In genomic region chr9:115462623-115463022, GRCh38 we compare ENCODE assay signal across 20 cellular contexts.
DNase-seq lines count a peak whose midpoint lies in the region; ATAC-seq, FAIRE-seq and TF ChIP-seq lines count a peak whose summit lies in the region.
"Had no signal": no experiment of that assay in that cellular context is flagged by ENCODE, and none has a peak within 500 bp of the region (broad histone marks: within the 10 kb centered on the region; RNA-seq: fewer than 3 reads in every experiment).

No MANE protein-coding gene starts in this region.

- peaks cover 23% of the 10 kb centered on the region for H3K4me1 Mint-ChIP-seq in nephron progenitor cell

- TF ChIP-seq EP300 in H1 (IDR thresholded peaks at IDR 0.05; ENCODE audit: borderline replicate concordance in 1 of 2, low read depth in 2 of 2, low read length in 2 of 2), result no peak

- H3K18ac ChIP-seq in IMR-90 (ENCODE audit: low read depth, low read length) (no peak overlapping the region), H1 (ENCODE audit: extremely low read depth, low read length) (peak overlapping the region; percentile 57; the same call in 1 of the 2 replicates)

- H4K20me1 ChIP-seq in IMR-90 (ENCODE audit: insufficient read depth, low read length), result no peaks in the 10 kb centered on the region
- H4K20me1 ChIP-seq in H1 (replicated peaks in 1 of 2; ENCODE audit: control insufficient read depth in 1 of 2, insufficient read depth in 2 of 2, low read length in 2 of 2), result no peaks in the 10 kb centered on the region

- TF ChIP-seq POLR2A in IMR-90 (IDR thresholded peaks at IDR 0.05; ENCODE audit: low read depth, low read length) (no peak), H1 (IDR thresholded peaks at IDR 0.05; ENCODE audit: control extremely low read depth in 1 of 2, low read depth in 2 of 2, low read length in 2 of 2) (no peak), H54 (IDR thresholded peaks at IDR 0.05; ENCODE audit: low read depth, low read length) (no peak)

- H3K36me3 ChIP-seq in IMR-90 (ENCODE audit: control insufficient read depth, insufficient read depth, low read length) (no peaks in the 10 kb centered on the region), H1 (ENCODE audit: control insufficient read depth in 2 of 4, insufficient read depth in 4 of 4, low read length in 3 of 4) (0 out of 8 replicates have a peak, but pooled peaks cover 0 to under 1% (median 0%) of the 10 kb centered on the region in 4 experiments), tibial artery (no peaks in the 10 kb centered on the region)
- H3K36me3 ChIP-seq: BE2C had no signal

- H3K4me1 ChIP-seq in IMR-90 (ENCODE audit: control insufficient read depth, insufficient read depth, low read length) (no peaks in the 10 kb centered on the region), H1 (replicated peaks in 1 of 4; ENCODE audit: control insufficient read depth in 3 of 4, insufficient read depth in 4 of 4, low read length in 3 of 4) (peaks cover 0 to 5% (median 4%) of the 10 kb centered on the region in 4 experiments; a peak in 4 of 7 replicates), tibial artery (peaks cover 0 to 61% (median 12%) of the 10 kb centered on the region in 4 donors)
- H3K4me1 ChIP-seq: BE2C had no signal

- no peak overlapping the region for H3K14ac ChIP-seq in IMR-90 (replicated peaks; ENCODE audit: low read depth, low read length)
- H3K14ac ChIP-seq in H1 (ENCODE audit: insufficient read length), result no peak overlapping the region

- H2AFZ ChIP-seq in IMR-90 (replicated peaks; ENCODE audit: low read length, poor library complexity), result peak overlapping the region; percentile 27
- H2AFZ ChIP-seq in H1 (ENCODE audit: low read length), result no peak overlapping the region

- no peak overlapping the region for H2BK120ac ChIP-seq in IMR-90 (ENCODE audit: low read depth, low read length)
- no peak overlapping the region for H2BK120ac ChIP-seq in H1 (replicated peaks; ENCODE audit: low read depth, low read length)

- no TSS peak for BruUV-seq in IMR-90 (replicated peaks; lab: Mats Ljungman, UMichigan)

- no peaks in the 10 kb centered on the region for H3K9me1 ChIP-seq in IMR-90 (ENCODE audit: insufficient read depth, low read length)

- TF ChIP-seq RAD21 in IMR-90 (IDR thresholded peaks at IDR 0.05; ENCODE audit: low read length) (no peak), H1 (IDR thresholded peaks at IDR 0.05 in 1 of 2, conservative IDR thresholded peaks at IDR 0.05 in 1 of 2; ENCODE audit: low read depth in 2 of 2, low read length in 2 of 2) (no peak)

- CTCF ChIA-PET in IMR-90 (lab: Yijun Ruan, JAX) (no interaction called here), H1 (lab: Charles Lee; ENCODE audit: partially characterized antibody) (no interaction called here)

- POLR2A ChIA-PET in IMR-90 (lab: Charles Lee; ENCODE audit: unreplicated experiment) (no interaction called here), H1 (lab: Charles Lee; ENCODE audit: partially characterized antibody) (no interaction called here)

- no peak overlapping the region for H3K27ac ChIP-seq in IMR-90 (ENCODE audit: insufficient read depth, low read length)
- H3K27ac ChIP-seq in H1 (ENCODE audit: low read depth, low read length), result no peak overlapping the region
- H3K27ac ChIP-seq in tibial artery, result peak overlapping the region; percentile 65 to 69

- H3K4me3 ChIP-seq in IMR-90 (ENCODE audit: insufficient read depth, low read depth, low read length) (no peak overlapping the region), H1 (ENCODE audit: extremely low read depth in 1 of 4, insufficient read depth in 2 of 4, low read depth in 3 of 4, low read length in 4 of 4) (no peak overlapping the region), tibial artery (no peak overlapping the region)
- H3K4me3 ChIP-seq: GM12878 had no signal

- H3K79me2 ChIP-seq in H1 (ENCODE audit: control insufficient read depth in 1 of 2, insufficient read depth in 2 of 2, low read length in 2 of 2), result no peaks in the 10 kb centered on the region

- H3K27ac Mint-ChIP-seq in nephron progenitor cell, result peak overlapping the region; percentile 53
- H3K27ac Mint-ChIP-seq: HFFc6 had no signal

- H3K23ac ChIP-seq in IMR-90 (ENCODE audit: low read depth, low read length) (no peak overlapping the region), H1 (ENCODE audit: insufficient read length) (no peak overlapping the region)

- no peak overlapping the region for H2AK5ac ChIP-seq in IMR-90 (ENCODE audit: low read depth, low read length)
- no peak overlapping the region for H2AK5ac ChIP-seq in H1 (ENCODE audit: low read depth, low read length)

- no peak overlapping the region for H2BK20ac ChIP-seq in IMR-90 (ENCODE audit: low read depth, low read length)
- no peak overlapping the region for H2BK20ac ChIP-seq in H1 (ENCODE audit: low read length)

- WGBS in IMR-90 (ENCODE audit: extremely low coverage in 2 of 2, insufficient read length in 1 of 2), 2 experiments, result 89% methylated on average over 4 of the region's 7 CpGs; no CpG with 5 or more reads in 1 of the 2 experiments
- WGBS in H1 (ENCODE audit: extremely low coverage in 1 of 2, insufficient coverage in 1 of 2, insufficient read length in 1 of 2, insufficient replicate concordance in 2 of 2, low coverage in 1 of 2, low lambda C conversion rate in 2 of 2, missing lambda C conversion rate in 1 of 2), 2 experiments, result 94% methylated on average over 7 of the region's 7 CpGs; no CpG with 5 or more reads in 1 of the 2 experiments

- H3K23me2 ChIP-seq in H1 (ENCODE audit: low read depth, low read length), result no peaks in the 10 kb centered on the region

- peaks cover 4% of the 10 kb centered on the region for H3K27me3 Mint-ChIP-seq in nephron progenitor cell (ENCODE audit: low read depth, poor library complexity)

- H3K36me3 Mint-ChIP-seq in nephron progenitor cell (ENCODE audit: low read depth), result peaks cover 10% of the 10 kb centered on the region

- no peak overlapping the region for H2AK9ac ChIP-seq in IMR-90 (replicated peaks; ENCODE audit: low read depth, low read length, poor library complexity)

- H3K4me3 Mint-ChIP-seq in nephron progenitor cell, result no peak overlapping the region
- H3K4me3 Mint-ChIP-seq: HFFc6 had no signal

- H3K4me2 ChIP-seq in IMR-90 (ENCODE audit: low read depth, low read length) (no peak overlapping the region), H1 (ENCODE audit: insufficient read depth in 1 of 2, low read depth in 2 of 2, low read length in 2 of 2) (no peak overlapping the region)

- no peaks in the 10 kb centered on the region; the same call in 1 of the 2 replicates for H3K27me3 ChIP-seq in IMR-90 (ENCODE audit: control insufficient read depth, insufficient read depth, low read length)
- H3K27me3 ChIP-seq in H1 (replicated peaks in 1 of 4; ENCODE audit: control insufficient read depth in 3 of 4, extremely low read depth in 1 of 4, insufficient read depth in 3 of 4, low read length in 3 of 4), result no peaks in the 10 kb centered on the region
- H3K27me3 ChIP-seq in tibial artery, result no peaks in the 10 kb centered on the region
- H3K27me3 ChIP-seq: BE2C had no signal

- intact Hi-C loops in IMR-90 (cut with micrococcal nuclease), result no loop called here
- intact Hi-C loops in tibial artery (cut with DNase I; ENCODE audit: low total_unique reads), result no loop called here

- peaks cover 27% of the 10 kb centered on the region for H3K9me3 Mint-ChIP-seq in nephron progenitor cell
- H3K9me3 Mint-ChIP-seq: HFFc6 had no signal

- H3K9ac ChIP-seq in IMR-90 (ENCODE audit: low read depth, low read length), result no peak overlapping the region
- H3K9ac ChIP-seq in H1 (replicated peaks in 1 of 4; ENCODE audit: extremely low read depth in 1 of 4, low read depth in 3 of 4, low read length in 3 of 4), result no peak overlapping the region

- H4K8ac ChIP-seq in IMR-90 (ENCODE audit: low read depth in 2 of 2, low read length in 2 of 2), result no peak overlapping the region
- H4K8ac ChIP-seq in H1 (ENCODE audit: extremely low read depth, insufficient read depth, low read length), result no peak overlapping the region

- FAIRE-seq in H1 (lab: Jason Lieb, UNC) (no peak), H54 (lab: Jason Lieb, UNC) (no peak)
- FAIRE-seq: A204.1, D721Med, GM12878 had no signal

- H4K91ac ChIP-seq in IMR-90 (ENCODE audit: insufficient read depth, low read depth, low read length) (no peak overlapping the region), H1 (replicated peaks; ENCODE audit: insufficient read length, low read length) (peak overlapping the region; percentile 42)

- H3K79me1 ChIP-seq in IMR-90 (ENCODE audit: low read depth in 1 of 2, low read length in 2 of 2), result no peaks in the 10 kb centered on the region
- H3K79me1 ChIP-seq in H1 (ENCODE audit: low read depth, low read length), result no peaks in the 10 kb centered on the region

- H3K9me3 ChIP-seq in IMR-90 (ENCODE audit: control insufficient read depth, insufficient read depth, low read length) (no peaks in the 10 kb centered on the region), H1 (ENCODE audit: insufficient read depth in 2 of 2, low read depth in 1 of 2, low read length in 1 of 2) (no peaks in the 10 kb centered on the region), tibial artery (no peaks in the 10 kb centered on the region)
- H3K9me3 ChIP-seq: BE2C had no signal

- in situ Hi-C loops in IMR-90 (cut with MboI; ENCODE audit: low sequenced_read_pairs), result no loop called here

- H2BK5ac ChIP-seq in IMR-90 (ENCODE audit: low read depth, low read length, poor library complexity, severe bottlenecking), result no peak overlapping the region
- peak overlapping the region; percentile 30; the same call in 1 of the 2 replicates for H2BK5ac ChIP-seq in H1 (ENCODE audit: low read depth, low read length)

- ATAC-seq in IMR-90 (ENCODE audit: low read depth), result no peak
- ATAC-seq in GM21717 (IDR thresholded peaks at IDR 0.05; ENCODE audit: unreplicated experiment), result no peak
- ATAC-seq: GM12878 had no signal

- no peak overlapping the region for H3K4ac ChIP-seq in IMR-90 (ENCODE audit: low read depth, low read length)
- H3K4ac ChIP-seq in H1 (replicated peaks; ENCODE audit: insufficient read length, low read depth, low read length), result no peak overlapping the region

- peak overlapping the region; percentile 63; the same call in 1 of the 2 replicates for H2BK12ac ChIP-seq in H1 (ENCODE audit: low read depth, low read length)

- DNase-seq in IMR-90 (no peak), H1 (ENCODE audit: low read depth in 1 of 2, low spot score in 2 of 2) (no peak), nephron progenitor cell (no peak), tibial artery (no peak), H54 (ENCODE audit: insufficient read length, low spot score) (no peak), DMS 273 (lab: John Stamatoyannopoulos, UW; ENCODE audit: unreplicated experiment) (no peak)
- DNase-seq: BE2C, EL, HFFc6, Kasumi-1, NCI-H1694, NCI-H2081 treated with DMSO at 0.1 percent for 48 hours, NCI-H446 treated with DMSO at 0.1 percent for 48 hours, NCI-H526 treated with DMSO at 0.1 percent for 48 hours, OCI-M1, Right ventricle myocardium superior had no signal

- no peak overlapping the region for H3K56ac ChIP-seq in IMR-90 (ENCODE audit: extremely low read depth, insufficient read depth, low read length)
- H3K56ac ChIP-seq in H1 (replicated peaks; ENCODE audit: insufficient read length, low read depth, low read length), result no peak overlapping the region

- dilution Hi-C loops in IMR-90 (cut with HindIII; ENCODE audit: low sequenced_read_pairs, unreplicated experiment), result no loop called here

- H2BK15ac ChIP-seq in IMR-90 (ENCODE audit: low read depth, low read length) (no peak overlapping the region), H1 (ENCODE audit: low read length) (peak overlapping the region; percentile 46; the same call in 1 of the 2 replicates)

- TF ChIP-seq CTCF in IMR-90 (conservative IDR thresholded peaks at IDR 0.05; ENCODE audit: low read depth, low read length) (no peak), H1 (IDR thresholded peaks at IDR 0.05; ENCODE audit: control extremely low read depth in 1 of 3, insufficient read depth in 1 of 3, low read depth in 1 of 3, low read length in 3 of 3) (no peak), nephron progenitor cell (IDR thresholded peaks at IDR 0.05) (no peak), tibial artery (IDR thresholded peaks at IDR 0.05) (no peak)

- no peak overlapping the region for H4K5ac ChIP-seq in IMR-90 (ENCODE audit: low read depth, low read length)
- no peak overlapping the region for H4K5ac ChIP-seq in H1 (ENCODE audit: insufficient read length, low read depth, low read length)

Comparison
In these comparisons a context has a peak if more than half of its experiments do, and no peak if none do; other contexts are left out.
1. H3K27ac ChIP-seq: peak in tibial artery (2 of 2); none in IMR-90 (single experiment) and H1 (single experiment).